In genomic region chr6:143450453-143451362, GRCh38 we compare ENCODE assay signal across 8 cellular contexts. TPM values are rescaled to one million over a fixed set of nuclear protein-coding genes. Genes with fewer than 3 reads are reported as not detected.
DNase-seq lines count a peak whose midpoint lies in the region; ATAC-seq and TF ChIP-seq lines count a peak whose summit lies in the region.

Gene ADAT2, minus strand, starts transcription at chr6:143450695. Its CDS starts 37 bp downstream, at chr6:143450658.
Gene PEX3, plus strand, starts transcription at chr6:143450805. Its CDS starts 238 bp downstream, at chr6:143451043.

- intact Hi-C loops in CD4-positive, alpha-beta memory T cell (cut with micrococcal nuclease), result loop anchor here (1.0 to 2.0 kb wide), 6 partner anchors 60 to 1303 kb away; partner anchors contain the start of genes FUCA2, LTV1, NMBR and SF3B5
- intact Hi-C loops in activated CD4-positive, alpha-beta memory T cell treated with anti-CD3 and anti-CD28 coated beads for 36 hours (cut with micrococcal nuclease), result loop anchor here (1.0 to 5.0 kb wide), 10 partner anchors 9 to 1303 kb away; partner anchors contain the start of genes AIG1, FUCA2, NMBR and VTA1
- intact Hi-C loops in dorsolateral prefrontal cortex (cut with DNase I), result loop anchor here (2.0 to 10.0 kb wide), 3 partner anchors 54 to 526 kb away; partner anchors contain the start of gene FUCA2 (in 1 of the 2)
- intact Hi-C loops in right lobe of liver (cut with DNase I), result no loop called here

- peaks cover 10 to 17% of the 10 kb centered on the region in 2 donors for H3K36me3 Mint-ChIP-seq in CD4-positive, alpha-beta memory T cell
- peaks cover 1% of the 10 kb centered on the region for H3K36me3 Mint-ChIP-seq in activated CD4-positive, alpha-beta memory T cell treated with anti-CD3 and anti-CD28 coated beads for 36 hours

- peak; percentile 94 to 95 (median 94) for DNase-seq in CD4-positive, alpha-beta memory T cell
- DNase-seq in HK-2 (ENCODE audit: unreplicated experiment), result peak; percentile 96
- DNase-seq in NCI-H82 treated with DMSO at 0.1 percent for 48 hours (lab: John Stamatoyannopoulos, UW; ENCODE audit: unreplicated experiment), result peak; percentile 81
- DNase-seq in activated CD4-positive, alpha-beta memory T cell treated with anti-CD3 and anti-CD28 coated beads for 36 hours, result peak; percentile 97
- DNase-seq in dorsolateral prefrontal cortex, result peak; percentile 83 to 93 (median 90)
- DNase-seq in right lobe of liver, result peak; percentile 94 to 95 (median 95)
- DNase-seq in stimulated activated CD4-positive, alpha-beta T cell treated with anti-CD3 and anti-CD28 coated beads, Interleukin-4, amount 100 ng/mL, for 24 hours, result peak; percentile 94

- POLR2A ChIA-PET in CD4-positive, alpha-beta memory T cell (lab: Charles Lee; ENCODE audit: partially characterized antibody), result interaction anchor here (0.7 to 2.3 kb wide), 25 partner anchors 8 to 1303 kb away, joined by 3 to 21 read pairs (median 4); partner anchors contain the start of genes FUCA2, LTV1, NMBR and SF3B5
- POLR2A ChIA-PET in activated CD4-positive, alpha-beta memory T cell treated with anti-CD3 and anti-CD28 coated beads for 36 hours (lab: Charles Lee), result interaction anchor here (0.7 to 2.0 kb wide), 12 partner anchors 9 to 631 kb away, joined by 3 to 10 read pairs (median 4); partner anchors contain the start of genes FUCA2 and LTV1

- peaks cover 25 to 49% (median 36%) of the 10 kb centered on the region in 4 donors for H3K4me1 Mint-ChIP-seq in CD4-positive, alpha-beta memory T cell
- peaks cover 45% of the 10 kb centered on the region for H3K4me1 Mint-ChIP-seq in activated CD4-positive, alpha-beta memory T cell treated with anti-CD3 and anti-CD28 coated beads for 36 hours (ENCODE audit: low read depth)

- CTCF ChIA-PET in CD4-positive, alpha-beta memory T cell (lab: Charles Lee; ENCODE audit: partially characterized antibody), result interaction anchor here (1.3 to 2.1 kb wide), 5 partner anchors 23 to 1303 kb away, joined by 3 to 9 read pairs (median 6); partner anchors contain the start of gene FUCA2
- CTCF ChIA-PET in activated CD4-positive, alpha-beta memory T cell treated with anti-CD3 and anti-CD28 coated beads for 36 hours (lab: Charles Lee), result interaction anchor here (0.7 to 1.5 kb wide), 4 partner anchors 8 to 563 kb away, joined by 3 to 5 read pairs (median 4); partner anchors contain the start of gene FUCA2

- no peaks in the 10 kb centered on the region for H3K9me3 ChIP-seq in CD4-positive, alpha-beta memory T cell (ENCODE audit: control insufficient read depth in 1 of 2, low read length in 2 of 2)
- no peaks in the 10 kb centered on the region for H3K9me3 ChIP-seq in right lobe of liver

- no peaks in the 10 kb centered on the region for H3K27me3 ChIP-seq in CD4-positive, alpha-beta memory T cell (ENCODE audit: insufficient read depth, low read length)
- H3K27me3 ChIP-seq in dorsolateral prefrontal cortex (no peaks in the 10 kb centered on the region), right lobe of liver (no peaks in the 10 kb centered on the region)

- peak; percentile 72 for TF ChIP-seq POLR2A in right lobe of liver (IDR thresholded peaks at IDR 0.05)

- H3K4me3 Mint-ChIP-seq in CD4-positive, alpha-beta memory T cell, result peak within 1 kb of the TSS; percentile 94 to 100 (median 98)
- peak within 1 kb of the TSS; percentile 88 for H3K4me3 Mint-ChIP-seq in activated CD4-positive, alpha-beta memory T cell treated with anti-CD3 and anti-CD28 coated beads for 36 hours

- H3K4me3 ChIP-seq in CD4-positive, alpha-beta memory T cell (ENCODE audit: low read length in 2 of 2), result peak within 1 kb of the TSS; percentile 95 to 99
- H3K4me3 ChIP-seq in dorsolateral prefrontal cortex (peak within 1 kb of the TSS; percentile 56 to 96 (median 82)), right lobe of liver (peak within 1 kb of the TSS; percentile 63 to 71 (median 67))

- ATAC-seq in GM19455 (IDR thresholded peaks at IDR 0.05; ENCODE audit: unreplicated experiment) (peak; percentile 99), right lobe of liver (peak; percentile 97 to 99 (median 98))

- no peaks in the 10 kb centered on the region for H3K27me3 Mint-ChIP-seq in CD4-positive, alpha-beta memory T cell
- no peaks in the 10 kb centered on the region for H3K27me3 Mint-ChIP-seq in activated CD4-positive, alpha-beta memory T cell treated with anti-CD3 and anti-CD28 coated beads for 36 hours

- H3K27ac ChIP-seq in CD4-positive, alpha-beta memory T cell (ENCODE audit: low read depth, low read length), result peak within 1 kb of the TSS; percentile 67
- H3K27ac ChIP-seq in dorsolateral prefrontal cortex, result peak within 1 kb of the TSS in 55 of 59 donors; percentile 9 to 89 (median 61)
- H3K27ac ChIP-seq in right lobe of liver, result peak within 1 kb of the TSS; percentile 49 to 55 (median 52)

- no peaks in the 10 kb centered on the region for H3K36me3 ChIP-seq in CD4-positive, alpha-beta memory T cell (ENCODE audit: insufficient read depth, low read length)
- H3K36me3 ChIP-seq in right lobe of liver, result no peaks in the 10 kb centered on the region

- 0% methylated on average over 27 of the region's 55 CpGs for WGBS in right lobe of liver (ENCODE audit: insufficient coverage, low coverage, low lambda C conversion rate, missing lambda C conversion rate)

- peak in 48 of 56 donors; percentile 13 to 59 (median 36) for TF ChIP-seq CTCF in dorsolateral prefrontal cortex (IDR thresholded peaks at IDR 0.05 in 54 of 56, conservative IDR thresholded peaks at IDR 0.05 in 2 of 56; ENCODE audit: low read depth in 1 of 56, partially characterized antibody in 56 of 56)
- no peak for TF ChIP-seq CTCF in right lobe of liver (IDR thresholded peaks at IDR 0.05)

- peaks cover 28% of the 10 kb centered on the region for H3K4me1 ChIP-seq in CD4-positive, alpha-beta memory T cell (ENCODE audit: insufficient read depth, low read length)
- H3K4me1 ChIP-seq in right lobe of liver, result peaks cover 0 to 19% (median 2%) of the 10 kb centered on the region in 4 donors

- H3K27ac Mint-ChIP-seq in CD4-positive, alpha-beta memory T cell, result peak within 1 kb of the TSS; percentile 86 to 99 (median 97)
- H3K27ac Mint-ChIP-seq in activated CD4-positive, alpha-beta memory T cell treated with anti-CD3 and anti-CD28 coated beads for 36 hours, result peak within 1 kb of the TSS; percentile 91

- peaks cover 0 to 1% (median 0%) of the 10 kb centered on the region in 8 donors for H3K9me3 Mint-ChIP-seq in CD4-positive, alpha-beta memory T cell
- H3K9me3 Mint-ChIP-seq in activated CD4-positive, alpha-beta memory T cell treated with anti-CD3 and anti-CD28 coated beads for 36 hours, result no peaks in the 10 kb centered on the region

RNA-seq across cellular contexts. Expression of gene ADAT2, which starts in this region (rescaled TPM):
- 10 to 100 TPM; 10.5 to 11.2 TPM for total RNA-seq in CD4-positive, alpha-beta memory T cell
- polyA plus RNA-seq in CD4-positive, alpha-beta memory T cell, result 1 to 10 TPM in 1 of 2 donors, under 1 TPM in 1; 0.31 to 1.4 TPM
- 10 to 100 TPM; 26.0 to 27.0 TPM for total RNA-seq in activated CD4-positive, alpha-beta memory T cell treated with anti-CD3 and anti-CD28 coated beads for 36 hours
- total RNA-seq in dorsolateral prefrontal cortex (10 to 100 TPM in 1 of 120 experiments, 1 to 10 TPM in 119; 2.0 to 10.1 (median 5.1) TPM), right lobe of liver (1 to 10 TPM; 3.6 to 5.2 (median 4.2) TPM)

RNA-seq across cellular contexts. Expression of gene PEX3, which starts in this region (rescaled TPM):
- total RNA-seq in CD4-positive, alpha-beta memory T cell, result 10 to 100 TPM; 20.8 to 23.5 TPM
- polyA plus RNA-seq in CD4-positive, alpha-beta memory T cell, result 10 to 100 TPM; 23.0 to 26.2 TPM
- total RNA-seq in activated CD4-positive, alpha-beta memory T cell treated with anti-CD3 and anti-CD28 coated beads for 36 hours, result 10 to 100 TPM; 19.7 to 21.1 TPM
- total RNA-seq in dorsolateral prefrontal cortex (10 to 100 TPM; 14.5 to 40.6 (median 28.6) TPM), right lobe of liver (10 to 100 TPM; 16.0 to 23.6 (median 18.7) TPM)

Comparison
In these comparisons a context has a peak if more than half of its experiments do, and no peak if none do; other contexts are left out.
1. Peak in every context shown above with its lines: DNase-seq, ATAC-seq, H3K4me3 ChIP-seq and H3K27ac ChIP-seq.
2. CTCF ChIP-seq: peak in dorsolateral prefrontal cortex (48 of 56); none in right lobe of liver (0 of 4).
3. intact Hi-C loops: an anchor here in CD4-positive, alpha-beta memory T cell (1.0 to 2.0 kb wide), activated CD4-positive, alpha-beta memory T cell treated with anti-CD3 and anti-CD28 coated beads for 36 hours (1.0 to 5.0 kb wide) and dorsolateral prefrontal cortex (2.0 to 10.0 kb wide); none called in right lobe of liver.